Comparison of ENCODE assay signal across 1 cellular context in genomic region chr19:12786950-12787349, GRCh38.
TF ChIP-seq lines count a peak whose summit lies in the region.

No MANE protein-coding gene starts in this region.

TF ChIP-seq in WTC11, 78 proteins besides CTCF, POLR2A, EP300 and RAD21:
- TF ChIP-seq, protein P1, sequence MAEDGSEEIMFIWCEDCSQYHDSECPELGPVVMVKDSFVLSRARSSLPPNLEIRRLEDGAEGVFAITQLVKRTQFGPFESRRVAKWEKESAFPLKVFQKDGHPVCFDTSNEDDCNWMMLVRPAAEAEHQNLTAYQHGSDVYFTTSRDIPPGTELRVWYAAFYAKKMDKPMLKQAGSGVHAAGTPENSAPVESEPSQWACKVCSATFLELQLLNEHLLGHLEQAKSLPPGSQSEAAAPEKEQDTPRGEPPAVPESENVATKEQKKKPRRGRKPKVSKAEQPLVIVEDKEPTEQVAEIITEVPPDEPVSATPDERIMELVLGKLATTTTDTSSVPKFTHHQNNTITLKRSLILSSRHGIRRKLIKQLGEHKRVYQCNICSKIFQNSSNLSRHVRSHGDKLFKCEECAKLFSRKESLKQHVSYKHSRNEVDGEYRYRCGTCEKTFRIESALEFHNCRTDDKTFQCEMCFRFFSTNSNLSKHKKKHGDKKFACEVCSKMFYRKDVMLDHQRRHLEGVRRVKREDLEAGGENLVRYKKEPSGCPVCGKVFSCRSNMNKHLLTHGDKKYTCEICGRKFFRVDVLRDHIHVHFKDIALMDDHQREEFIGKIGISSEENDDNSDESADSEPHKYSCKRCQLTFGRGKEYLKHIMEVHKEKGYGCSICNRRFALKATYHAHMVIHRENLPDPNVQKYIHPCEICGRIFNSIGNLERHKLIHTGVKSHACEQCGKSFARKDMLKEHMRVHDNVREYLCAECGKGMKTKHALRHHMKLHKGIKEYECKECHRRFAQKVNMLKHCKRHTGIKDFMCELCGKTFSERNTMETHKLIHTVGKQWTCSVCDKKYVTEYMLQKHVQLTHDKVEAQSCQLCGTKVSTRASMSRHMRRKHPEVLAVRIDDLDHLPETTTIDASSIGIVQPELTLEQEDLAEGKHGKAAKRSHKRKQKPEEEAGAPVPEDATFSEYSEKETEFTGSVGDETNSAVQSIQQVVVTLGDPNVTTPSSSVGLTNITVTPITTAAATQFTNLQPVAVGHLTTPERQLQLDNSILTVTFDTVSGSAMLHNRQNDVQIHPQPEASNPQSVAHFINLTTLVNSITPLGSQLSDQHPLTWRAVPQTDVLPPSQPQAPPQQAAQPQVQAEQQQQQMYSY (CRISPR knock-in tag; IDR thresholded peaks at IDR 0.05), result no peak
- TF ChIP-seq FOXK1 (CRISPR knock-in tag; IDR thresholded peaks at IDR 0.05) (no peak), KAT7 (CRISPR knock-in tag; IDR thresholded peaks at IDR 0.05; ENCODE audit: borderline replicate concordance) (no peak), TEAD1 (CRISPR knock-in tag; IDR thresholded peaks at IDR 0.05) (no peak), NFE2L1 (CRISPR knock-in tag; IDR thresholded peaks at IDR 0.05) (no peak), EMX1 (CRISPR knock-in tag; IDR thresholded peaks at IDR 0.05) (no peak), NR3C1 (CRISPR knock-in tag; conservative IDR thresholded peaks at IDR 0.05; ENCODE audit: low read depth) (no peak), TP53 (CRISPR knock-in tag; IDR thresholded peaks at IDR 0.05) (no peak), ELF4 (CRISPR knock-in tag; IDR thresholded peaks at IDR 0.05; ENCODE audit: low read depth) (no peak), ESRRA (CRISPR knock-in tag; IDR thresholded peaks at IDR 0.05; ENCODE audit: borderline replicate concordance) (no peak), JUN (CRISPR knock-in tag; IDR thresholded peaks at IDR 0.05) (no peak), MYBL2 (CRISPR knock-in tag; IDR thresholded peaks at IDR 0.05) (no peak), ATF1 (CRISPR knock-in tag; IDR thresholded peaks at IDR 0.05) (no peak), ATF2 (CRISPR knock-in tag; IDR thresholded peaks at IDR 0.05; ENCODE audit: borderline replicate concordance, low read depth) (no peak), MXD4 (CRISPR knock-in tag; IDR thresholded peaks at IDR 0.05; ENCODE audit: borderline replicate concordance) (no peak)
- TF ChIP-seq, protein P2, sequence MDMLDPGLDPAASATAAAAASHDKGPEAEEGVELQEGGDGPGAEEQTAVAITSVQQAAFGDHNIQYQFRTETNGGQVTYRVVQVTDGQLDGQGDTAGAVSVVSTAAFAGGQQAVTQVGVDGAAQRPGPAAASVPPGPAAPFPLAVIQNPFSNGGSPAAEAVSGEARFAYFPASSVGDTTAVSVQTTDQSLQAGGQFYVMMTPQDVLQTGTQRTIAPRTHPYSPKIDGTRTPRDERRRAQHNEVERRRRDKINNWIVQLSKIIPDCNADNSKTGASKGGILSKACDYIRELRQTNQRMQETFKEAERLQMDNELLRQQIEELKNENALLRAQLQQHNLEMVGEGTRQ (CRISPR knock-in tag; IDR thresholded peaks at IDR 0.05), result no peak
- TF ChIP-seq, protein P3, sequence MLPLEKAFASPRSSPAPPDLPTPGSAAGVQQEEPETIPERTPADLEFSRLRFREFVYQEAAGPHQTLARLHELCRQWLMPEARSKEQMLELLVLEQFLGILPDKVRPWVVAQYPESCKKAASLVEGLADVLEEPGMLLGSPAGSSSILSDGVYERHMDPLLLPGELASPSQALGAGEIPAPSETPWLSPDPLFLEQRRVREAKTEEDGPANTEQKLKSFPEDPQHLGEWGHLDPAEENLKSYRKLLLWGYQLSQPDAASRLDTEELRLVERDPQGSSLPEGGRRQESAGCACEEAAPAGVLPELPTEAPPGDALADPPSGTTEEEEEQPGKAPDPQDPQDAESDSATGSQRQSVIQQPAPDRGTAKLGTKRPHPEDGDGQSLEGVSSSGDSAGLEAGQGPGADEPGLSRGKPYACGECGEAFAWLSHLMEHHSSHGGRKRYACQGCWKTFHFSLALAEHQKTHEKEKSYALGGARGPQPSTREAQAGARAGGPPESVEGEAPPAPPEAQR (CRISPR knock-in tag; IDR thresholded peaks at IDR 0.05), result no peak
